ENCODE assay signal across 8 cellular contexts in the genomic region with DNA sequence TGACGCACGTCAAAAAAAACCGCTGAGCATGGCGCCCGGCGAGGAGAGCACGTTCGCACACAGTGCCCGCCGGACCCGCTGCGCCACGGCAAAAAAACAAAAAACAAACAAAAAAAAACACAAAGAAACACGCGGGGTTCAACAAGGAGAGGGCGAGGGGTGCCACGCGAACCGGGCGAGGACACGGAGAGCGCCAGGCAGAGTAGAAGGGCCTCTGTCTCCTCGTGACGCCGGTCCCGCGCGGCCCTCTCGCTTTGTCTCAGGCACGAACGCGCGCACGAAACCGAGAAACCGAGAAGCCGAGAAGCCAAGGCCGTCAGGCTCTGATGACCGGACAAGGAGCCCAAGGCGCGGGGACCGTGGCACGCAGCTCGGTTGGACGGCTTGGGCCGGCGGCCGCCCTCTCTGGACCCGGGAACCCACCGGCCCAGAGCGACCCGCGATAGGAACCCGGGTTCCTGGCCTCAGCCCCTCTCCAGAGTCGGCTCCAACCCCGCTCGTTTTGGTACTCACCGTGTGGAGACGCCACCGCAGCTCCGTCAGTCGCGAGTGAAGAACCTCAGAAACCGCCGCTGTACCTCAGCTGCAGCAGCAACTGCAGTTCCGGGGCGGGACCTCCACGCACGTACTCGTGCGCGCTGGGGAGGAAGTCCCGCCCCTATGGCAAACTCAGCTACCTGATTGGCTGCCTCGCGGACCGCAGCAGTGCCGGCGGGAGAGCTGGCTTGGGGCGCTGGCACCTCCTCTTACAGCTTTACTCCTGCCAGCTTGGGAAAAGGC. TPM values are rescaled to one million over a fixed set of nuclear protein-coding genes. Genes with fewer than 3 reads are reported as not detected.
DNase-seq lines count a peak whose midpoint lies in the region; ATAC-seq and TF ChIP-seq lines count a peak whose summit lies in the region.

A gene with protein sequence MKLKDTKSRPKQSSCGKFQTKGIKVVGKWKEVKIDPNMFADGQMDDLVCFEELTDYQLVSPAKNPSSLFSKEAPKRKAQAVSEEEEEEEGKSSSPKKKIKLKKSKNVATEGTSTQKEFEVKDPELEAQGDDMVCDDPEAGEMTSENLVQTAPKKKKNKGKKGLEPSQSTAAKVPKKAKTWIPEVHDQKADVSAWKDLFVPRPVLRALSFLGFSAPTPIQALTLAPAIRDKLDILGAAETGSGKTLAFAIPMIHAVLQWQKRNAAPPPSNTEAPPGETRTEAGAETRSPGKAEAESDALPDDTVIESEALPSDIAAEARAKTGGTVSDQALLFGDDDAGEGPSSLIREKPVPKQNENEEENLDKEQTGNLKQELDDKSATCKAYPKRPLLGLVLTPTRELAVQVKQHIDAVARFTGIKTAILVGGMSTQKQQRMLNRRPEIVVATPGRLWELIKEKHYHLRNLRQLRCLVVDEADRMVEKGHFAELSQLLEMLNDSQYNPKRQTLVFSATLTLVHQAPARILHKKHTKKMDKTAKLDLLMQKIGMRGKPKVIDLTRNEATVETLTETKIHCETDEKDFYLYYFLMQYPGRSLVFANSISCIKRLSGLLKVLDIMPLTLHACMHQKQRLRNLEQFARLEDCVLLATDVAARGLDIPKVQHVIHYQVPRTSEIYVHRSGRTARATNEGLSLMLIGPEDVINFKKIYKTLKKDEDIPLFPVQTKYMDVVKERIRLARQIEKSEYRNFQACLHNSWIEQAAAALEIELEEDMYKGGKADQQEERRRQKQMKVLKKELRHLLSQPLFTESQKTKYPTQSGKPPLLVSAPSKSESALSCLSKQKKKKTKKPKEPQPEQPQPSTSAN (minus strand): TSS at position 597 of the 780 bp plus-strand sequence. CDS start 1,460 bp downstream, outside the sequence.
A gene with protein sequence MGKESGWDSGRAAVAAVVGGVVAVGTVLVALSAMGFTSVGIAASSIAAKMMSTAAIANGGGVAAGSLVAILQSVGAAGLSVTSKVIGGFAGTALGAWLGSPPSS (plus strand): TSS at position 705 of the 780 bp plus-strand sequence. CDS start 15,628 bp downstream, outside the sequence.

- H3K27me3 ChIP-seq in A673 (replicated peaks; ENCODE audit: insufficient read depth, low read depth, low read length, poor library complexity), result no peaks in the 10 kb centered on the region
- H3K27me3 ChIP-seq in breast epithelium, result no peaks in the 10 kb centered on the region

- H3K27ac ChIP-seq in A673 (ENCODE audit: low read depth, low read length, poor library complexity, severe bottlenecking) (peak within 1 kb of the TSS; percentile 95), VCaP (peak within 1 kb of the TSS; percentile 92), breast epithelium (peak within 1 kb of the TSS; percentile 86 to 97), skin epidermis (peak within 1 kb of the TSS; percentile 79 to 98 (median 93))

- H3K9me3 ChIP-seq in A673 (ENCODE audit: low read depth, low read length, poor library complexity, severe bottlenecking), result peaks cover 4% of the 10 kb centered on the region
- H3K9me3 ChIP-seq in breast epithelium, result peaks cover 0 to under 1% of the 10 kb centered on the region in 2 donors
- H3K9me3 ChIP-seq in iPS-18c (ENCODE audit: control insufficient read depth, insufficient read depth, low read length), result no peaks in the 10 kb centered on the region

- ATAC-seq in GM18868 (IDR thresholded peaks at IDR 0.05; ENCODE audit: unreplicated experiment) (peak; percentile 97), HG03108 (IDR thresholded peaks at IDR 0.05; ENCODE audit: unreplicated experiment) (peak; percentile 99)

- H3K4me1 ChIP-seq in A673 (ENCODE audit: insufficient read depth, low read length, poor library complexity, severe bottlenecking), result peaks cover 12% of the 10 kb centered on the region
- H3K4me1 ChIP-seq in breast epithelium, result peaks cover 0 to 12% of the 10 kb centered on the region in 2 donors

- DNase-seq in A673 (ENCODE audit: low spot score) (peak; percentile 96), NCI-H2196 (lab: John Stamatoyannopoulos, UW; ENCODE audit: unreplicated experiment) (peak; percentile 82), breast epithelium (ENCODE audit: low spot score in 2 of 2) (peak; percentile 95 to 96)

- CTCF ChIA-PET in A673 (lab: Charles Lee), result no interaction called here

- peaks cover 31% of the 10 kb centered on the region for H3K36me3 ChIP-seq in A673 (ENCODE audit: insufficient read depth, low read length, poor library complexity, severe bottlenecking)
- H3K36me3 ChIP-seq in breast epithelium, result no peaks in the 10 kb centered on the region

- H3K4me3 ChIP-seq in A673 (ENCODE audit: low read depth, low read length, poor library complexity, severe bottlenecking) (peak within 1 kb of the TSS; percentile 94), breast epithelium (peak within 1 kb of the TSS; percentile 83 to 97 (median 97)), iPS-18c (ENCODE audit: insufficient read depth, low read depth, low read length) (peak within 1 kb of the TSS; percentile 81), skin epidermis (peak within 1 kb of the TSS; percentile 72 to 99 (median 89))

- POLR2A ChIA-PET in A673 (lab: Charles Lee; ENCODE audit: low non-redundant PET), result no interaction called here

- BruUV-seq in A673 (replicated peaks; lab: Mats Ljungman, UMichigan), result no TSS peak

- intact Hi-C loops in A673 (cut with micrococcal nuclease; ENCODE audit: unreplicated experiment), result no loop called here
- intact Hi-C loops in breast epithelium (cut with DNase I; ENCODE audit: low total_unique reads), result no loop called here

- TF ChIP-seq CTCF in A673 (conservative IDR thresholded peaks at IDR 0.05; ENCODE audit: low read depth, low read length) (no peak), VCaP (conservative IDR thresholded peaks at IDR 0.05) (no peak), breast epithelium (IDR thresholded peaks at IDR 0.05) (peak in 1 of 3 donors; percentile 7)

- TF ChIP-seq POLR2A in breast epithelium (IDR thresholded peaks at IDR 0.05), result peak; percentile 95

RNA-seq across cellular contexts. Expression of the first gene that starts in this region (rescaled TPM):
- total RNA-seq in A673 (2021) (195 and 203 TPM in 2 replicates), breast epithelium (100 to 1,000 TPM; 156 to 201 (median 172) TPM)

RNA-seq across cellular contexts. Expression of the second gene that starts in this region (rescaled TPM):
- total RNA-seq in A673 (2021), result 14.7 and 17.5 TPM in 2 replicates
- total RNA-seq in breast epithelium, result 10 to 100 TPM in 2 of 3 donors, 1 to 10 TPM in 1; 6.6 to 14.5 (median 10.6) TPM

Comparison
In these comparisons a context has a peak if more than half of its experiments do, and no peak if none do; other contexts are left out.
1. Peak in every context shown above with its lines: DNase-seq, ATAC-seq, H3K4me3 ChIP-seq and H3K27ac ChIP-seq.